In the genomic region with DNA sequence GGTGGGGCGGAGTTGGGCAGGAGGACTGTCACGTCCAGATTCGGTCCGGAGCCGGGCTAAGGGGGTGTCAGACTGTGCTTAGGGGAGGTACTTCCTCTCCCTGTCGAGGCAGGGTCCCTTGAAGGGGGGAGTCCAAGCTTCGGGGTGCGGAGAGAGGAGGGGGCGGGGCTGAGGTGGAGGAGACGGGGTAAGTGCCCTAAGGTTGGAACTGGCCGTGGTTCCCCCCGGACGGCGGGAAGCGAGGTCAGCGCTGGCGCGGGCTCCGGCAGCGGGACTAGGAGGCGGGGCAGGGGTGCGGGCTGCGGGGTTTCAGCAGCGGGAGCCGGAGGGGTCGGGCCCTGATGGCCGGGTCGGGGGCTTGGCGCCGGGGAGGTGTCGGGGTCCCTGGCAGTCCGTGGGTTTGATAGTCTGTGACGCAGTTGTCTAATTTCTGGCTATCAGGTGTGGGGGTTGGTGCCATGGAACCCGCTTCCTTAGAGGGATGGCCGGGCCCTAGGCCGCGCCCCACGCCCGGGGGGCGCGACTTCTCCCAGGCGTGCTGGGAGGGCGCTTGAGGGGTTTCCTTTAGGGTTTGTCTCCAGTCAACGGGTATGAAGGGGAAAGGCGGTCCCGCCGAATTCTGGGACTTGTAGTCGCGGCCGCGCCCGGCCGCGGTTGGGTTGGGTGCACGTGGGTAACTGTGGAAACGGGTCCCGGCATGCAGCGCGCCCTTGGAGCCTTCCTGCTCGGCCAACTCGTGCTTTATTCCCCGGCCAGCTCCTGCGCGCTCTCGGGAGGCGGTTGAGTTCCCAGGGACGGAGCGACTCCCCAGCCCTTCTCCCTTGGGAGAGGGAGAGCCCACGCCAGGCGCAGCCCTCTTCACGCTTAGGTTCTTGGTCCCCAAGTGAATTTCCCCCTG, we compare ENCODE assay signal across 8 cellular contexts. TPM values are rescaled to one million over a fixed set of nuclear protein-coding genes. Genes with fewer than 3 reads are reported as not detected.
DNase-seq lines count a peak whose midpoint lies in the region; ATAC-seq and TF ChIP-seq lines count a peak whose summit lies in the region.

No MANE protein-coding gene starts in this region.

- H3K9me3 Mint-ChIP-seq in chondrocyte (ENCODE audit: low read depth) = no peaks in the 10 kb centered on the region

- H3K27ac Mint-ChIP-seq in chondrocyte (ENCODE audit: unreplicated experiment) = peak overlapping the region; percentile 87

- H3K4me3 Mint-ChIP-seq in chondrocyte (ENCODE audit: unreplicated experiment) = peak overlapping the region; percentile 85

- ATAC-seq in GM19035 (IDR thresholded peaks at IDR 0.05; ENCODE audit: unreplicated experiment) = peak; percentile 32
- ATAC-seq in HG03342 (IDR thresholded peaks at IDR 0.05; ENCODE audit: unreplicated experiment) = peak; percentile 53

- peaks cover 58% of the 10 kb centered on the region for H3K4me1 Mint-ChIP-seq in chondrocyte (ENCODE audit: low read depth)

- TF ChIP-seq CTCF in AG10803 (conservative IDR thresholded peaks at IDR 0.05; ENCODE audit: low read length) (no peak), chondrocyte (IDR thresholded peaks at IDR 0.05) (no peak)

- H3K36me3 Mint-ChIP-seq in chondrocyte (ENCODE audit: low read depth) = no peaks in the 10 kb centered on the region

- H3K4me3 ChIP-seq in AG10803 (ENCODE audit: low read length) = peak overlapping the region; percentile 80

- DNase-seq in AG10803 (ENCODE audit: low read depth) (peak; percentile 89), NCI-H345 treated with DMSO at 0.1 percent for 48 hours (lab: John Stamatoyannopoulos, UW; ENCODE audit: unreplicated experiment) (peak; percentile 54), chondrocyte (ENCODE audit: low spot score) (peak; percentile 98), kidney glomerular epithelial cell (lab: John Stamatoyannopoulos, UW) (peak; percentile 87)
- DNase-seq in activated CD4-positive, alpha-beta T cell treated with anti-CD3 and anti-CD28 coated beads for 1 hour = peak; percentile 68
- DNase-seq in stimulated activated CD4-positive, alpha-beta T cell treated with anti-CD3 and anti-CD28 coated beads, Interleukin-15, amount 100 ng/mL, for 48 hours (ENCODE audit: low read depth in 2 of 2) = peak; percentile 78 to 82

- no peaks in the 10 kb centered on the region for H3K27me3 Mint-ChIP-seq in chondrocyte (ENCODE audit: low read depth)

RNA-seq across cellular contexts. Expression of a gene that starts 1.5 kb away (rescaled TPM):
- total RNA-seq in chondrocyte = 51.8 to 74.9 TPM (median 69.3 TPM) in 3 replicates

Comparison
In these comparisons a context has a peak if more than half of its experiments do, and no peak if none do; other contexts are left out.
1. Peak in every context shown above with its lines: DNase-seq, ATAC-seq and H3K4me3 ChIP-seq.